ENCODE assay signal across 13 cellular contexts in genomic region chr6:55694148-55694547, GRCh38.
DNase-seq lines count a peak whose midpoint lies in the region; ATAC-seq and TF ChIP-seq lines count a peak whose summit lies in the region.
"Had no signal": no experiment of that assay in that cellular context is flagged by ENCODE, and none has a peak within 500 bp of the region (broad histone marks: within the 10 kb centered on the region; RNA-seq: fewer than 3 reads in every experiment).

No MANE protein-coding gene starts in this region.

- H3K4me2 ChIP-seq in GM23248 (ENCODE audit: unreplicated experiment) (no peak overlapping the region), neuronal stem cell (ENCODE audit: insufficient read depth, low read length, poor library complexity, severe bottlenecking) (no peak overlapping the region)

- no peak for ATAC-seq in CD4-positive, alpha-beta T cell (ENCODE audit: poor library complexity)

- H3K36me3 ChIP-seq in GM23248 (ENCODE audit: low read depth) (no peaks in the 10 kb centered on the region), neuronal stem cell (replicated peaks in 1 of 2; ENCODE audit: control insufficient read depth in 2 of 2, insufficient read depth in 2 of 2, low read length in 2 of 2) (no peaks in the 10 kb centered on the region)
- H3K36me3 ChIP-seq: stomach had no signal

- no peak overlapping the region for H3K27ac Mint-ChIP-seq in chondrocyte (ENCODE audit: unreplicated experiment)
- no peak overlapping the region for H3K27ac Mint-ChIP-seq in CD4-positive, alpha-beta T cell
- H3K27ac Mint-ChIP-seq: activated T-cell treated with anti-CD3 and anti-CD28 coated beads, Interleukin-2, amount 50 U/mL, for 24 hours had no signal

- no peak overlapping the region for H3K18ac ChIP-seq in neuronal stem cell (ENCODE audit: low read length)

- 39 to 43% methylated on average over 2 of the region's 2 CpGs for WGBS in GM23248 (ENCODE audit: low coverage in 1 of 2, low lambda C conversion rate in 2 of 2, missing lambda C conversion rate in 2 of 2), 2 experiments
- no CpG with 5 or more reads among the region's 2 CpGs for WGBS in neuronal stem cell (ENCODE audit: extremely low coverage in 2 of 2, insufficient read length in 2 of 2, insufficient replicate concordance in 1 of 2), 2 donors

- no peaks in the 10 kb centered on the region for H3K4me1 ChIP-seq in GM23248 (ENCODE audit: insufficient read depth)
- H3K4me1 ChIP-seq in neuronal stem cell (ENCODE audit: control insufficient read depth in 2 of 2, insufficient read depth in 1 of 2, low read depth in 1 of 2, low read length in 2 of 2), result peaks cover 2 to 20% of the 10 kb centered on the region in 2 donors

- H2BK12ac ChIP-seq in neuronal stem cell (ENCODE audit: low read length), result no peak overlapping the region

- H3K9me3 ChIP-seq in GM23248 (ENCODE audit: low read depth) (no peaks in the 10 kb centered on the region), neuronal stem cell (replicated peaks in 1 of 2; ENCODE audit: control insufficient read depth in 2 of 2, insufficient read depth in 1 of 2, low read depth in 1 of 2, low read length in 2 of 2) (no peaks in the 10 kb centered on the region)
- H3K9me3 ChIP-seq in CD4-positive, alpha-beta T cell (ENCODE audit: control insufficient read depth, low read length), result no peaks in the 10 kb centered on the region
- H3K9me3 ChIP-seq: stomach had no signal

- no peaks in the 10 kb centered on the region for H3K27me3 Mint-ChIP-seq in chondrocyte (ENCODE audit: low read depth)
- no peaks in the 10 kb centered on the region for H3K27me3 Mint-ChIP-seq in CD4-positive, alpha-beta T cell
- H3K27me3 Mint-ChIP-seq: activated T-cell treated with anti-CD3 and anti-CD28 coated beads, Interleukin-2, amount 50 U/mL, for 24 hours had no signal

- H3K4me3 Mint-ChIP-seq in chondrocyte (ENCODE audit: unreplicated experiment), result no peak overlapping the region
- no peak overlapping the region for H3K4me3 Mint-ChIP-seq in CD4-positive, alpha-beta T cell
- H3K4me3 Mint-ChIP-seq: activated T-cell treated with anti-CD3 and anti-CD28 coated beads, Interleukin-2, amount 50 U/mL, for 24 hours had no signal

- H3K79me2 ChIP-seq in GM23248 (ENCODE audit: insufficient read depth), result no peaks in the 10 kb centered on the region

- H3K4me1 Mint-ChIP-seq in chondrocyte (ENCODE audit: low read depth), result peaks cover 28% of the 10 kb centered on the region
- H3K4me1 Mint-ChIP-seq in CD4-positive, alpha-beta T cell (ENCODE audit: low read depth), result no peaks in the 10 kb centered on the region

- no peak overlapping the region for H3K4ac ChIP-seq in neuronal stem cell (ENCODE audit: low read length)

- H3K27ac ChIP-seq in GM23248, result no peak overlapping the region
- no peak overlapping the region for H3K27ac ChIP-seq in RWPE1
- no peak overlapping the region for H3K27ac ChIP-seq in neuronal stem cell (replicated peaks; ENCODE audit: low read length)
- no peak overlapping the region for H3K27ac ChIP-seq in CD4-positive, alpha-beta T cell (ENCODE audit: low read depth, low read length)
- H3K27ac ChIP-seq: coronary artery, stomach had no signal

- no peaks in the 10 kb centered on the region for H3F3A ChIP-seq in GM23248 (ENCODE audit: insufficient read depth)

- no peak overlapping the region for H2AK5ac ChIP-seq in neuronal stem cell (ENCODE audit: low read depth, low read length)

- peaks cover under 1% of the 10 kb centered on the region for H3K9me3 Mint-ChIP-seq in chondrocyte (ENCODE audit: low read depth)
- no peaks in the 10 kb centered on the region for H3K9me3 Mint-ChIP-seq in CD4-positive, alpha-beta T cell

- H3K79me1 ChIP-seq in neuronal stem cell (ENCODE audit: low read depth, low read length), result no peaks in the 10 kb centered on the region

- in situ Hi-C loops in GM23248 (cut with MboI), result no loop called here

- no peak overlapping the region for H3K23ac ChIP-seq in neuronal stem cell (ENCODE audit: low read depth, low read length, poor library complexity)

- no peak overlapping the region for H2AFZ ChIP-seq in GM23248
- H2AFZ ChIP-seq in neuronal stem cell (ENCODE audit: low read length), result peak overlapping the region; percentile 67

- H3K27me3 ChIP-seq in GM23248 (replicated peaks; ENCODE audit: insufficient read depth) (no peaks in the 10 kb centered on the region), neuronal stem cell (ENCODE audit: control insufficient read depth in 3 of 3, insufficient read depth in 3 of 3, low read depth in 1 of 3, low read length in 3 of 3) (no peaks in the 10 kb centered on the region)
- H3K27me3 ChIP-seq in CD4-positive, alpha-beta T cell (ENCODE audit: control insufficient read depth, insufficient read depth, low read length), result no peaks in the 10 kb centered on the region
- H3K27me3 ChIP-seq: stomach had no signal

- H3K9ac ChIP-seq in GM23248 (no peak overlapping the region), neuronal stem cell (ENCODE audit: low read depth, low read length, poor library complexity) (no peak overlapping the region)

- H2BK15ac ChIP-seq in neuronal stem cell (ENCODE audit: low read length), result no peak overlapping the region

- H3K14ac ChIP-seq in neuronal stem cell (ENCODE audit: low read length), result no peak overlapping the region

- TF ChIP-seq CTCF in RWPE1 (conservative IDR thresholded peaks at IDR 0.05; ENCODE audit: low read depth), result no peak
- TF ChIP-seq CTCF in chondrocyte (IDR thresholded peaks at IDR 0.05), result no peak
- no peak for TF ChIP-seq CTCF in GM10266 (IDR thresholded peaks at IDR 0.05; ENCODE audit: control insufficient read depth, insufficient read depth, low read depth, missing control alignments)
- TF ChIP-seq CTCF in CD4-positive, alpha-beta T cell (IDR thresholded peaks at IDR 0.05), result no peak

- H4K91ac ChIP-seq in neuronal stem cell (ENCODE audit: low read depth, low read length, poor library complexity), result no peak overlapping the region

- intact Hi-C loops in CD4-positive, alpha-beta T cell (cut with DNase I, micrococcal nuclease), result no loop called here

- H4K20me1 ChIP-seq in GM23248 (ENCODE audit: insufficient read depth), result no peaks in the 10 kb centered on the region

- H2BK5ac ChIP-seq in neuronal stem cell (ENCODE audit: low read length), result no peak overlapping the region

- CTCF ChIA-PET in RWPE1 (lab: Yijun Ruan, JAX), result interaction anchor here (0.6 kb wide), 1 partner anchor 1644 kb away, joined by 4 read pairs; no protein-coding TSS in a partner anchor
- CTCF ChIA-PET in CD4-positive, alpha-beta T cell (lab: Charles Lee), result no interaction called here

- H3K36me3 Mint-ChIP-seq in chondrocyte (ENCODE audit: low read depth), result no peaks in the 10 kb centered on the region
- no peaks in the 10 kb centered on the region for H3K36me3 Mint-ChIP-seq in CD4-positive, alpha-beta T cell (ENCODE audit: low read depth)

- no peaks in the 10 kb centered on the region for H3K9me2 ChIP-seq in GM23248 (ENCODE audit: insufficient read depth)

- no peak overlapping the region for H4K8ac ChIP-seq in neuronal stem cell (ENCODE audit: low read depth, low read length)

- POLR2A ChIA-PET in RWPE1 (lab: Yijun Ruan, JAX; ENCODE audit: low non-redundant PET), result no interaction called here
- POLR2A ChIA-PET in CD4-positive, alpha-beta T cell (lab: Charles Lee), result no interaction called here

- DNase-seq in GM23248, result peak; percentile 39
- peak; percentile 2 for DNase-seq in RWPE1 (ENCODE audit: low spot score)
- DNase-seq in fibroblast of the conjunctiva (ENCODE audit: low read depth), result peak; percentile 36
- DNase-seq in neuronal stem cell (ENCODE audit: low spot score), result peak; percentile 63
- no peak for DNase-seq in superior temporal gyrus (ENCODE audit: extremely low spot score)
- DNase-seq in chondrocyte (ENCODE audit: low spot score), result no peak
- DNase-seq in GM10266 (ENCODE audit: extremely low spot score), result no peak
- no peak for DNase-seq in CD4-positive, alpha-beta T cell
- DNase-seq: activated T-cell treated with anti-CD3 and anti-CD28 coated beads, Interleukin-2, amount 50 U/mL, for 24 hours; KBM-7; stomach had no signal

- no peak overlapping the region for H2BK120ac ChIP-seq in neuronal stem cell (ENCODE audit: low read depth, low read length)

- no peak overlapping the region for H3K4me3 ChIP-seq in GM23248
- no peak overlapping the region for H3K4me3 ChIP-seq in neuronal stem cell (ENCODE audit: low read length in 2 of 2)
- H3K4me3 ChIP-seq: coronary artery, lung, stomach had no signal

Comparison
In these comparisons a context has a peak if more than half of its experiments do, and no peak if none do; other contexts are left out.
1. DNase-seq: peak in GM23248 (single experiment), RWPE1 (single experiment), fibroblast of the conjunctiva (single experiment) and neuronal stem cell (single experiment); none in superior temporal gyrus (single experiment), chondrocyte (single experiment), GM10266 (single experiment) and CD4-positive, alpha-beta T cell (0 of 10).